ENCODE assay signal across 32 cellular contexts in the genomic region with DNA sequence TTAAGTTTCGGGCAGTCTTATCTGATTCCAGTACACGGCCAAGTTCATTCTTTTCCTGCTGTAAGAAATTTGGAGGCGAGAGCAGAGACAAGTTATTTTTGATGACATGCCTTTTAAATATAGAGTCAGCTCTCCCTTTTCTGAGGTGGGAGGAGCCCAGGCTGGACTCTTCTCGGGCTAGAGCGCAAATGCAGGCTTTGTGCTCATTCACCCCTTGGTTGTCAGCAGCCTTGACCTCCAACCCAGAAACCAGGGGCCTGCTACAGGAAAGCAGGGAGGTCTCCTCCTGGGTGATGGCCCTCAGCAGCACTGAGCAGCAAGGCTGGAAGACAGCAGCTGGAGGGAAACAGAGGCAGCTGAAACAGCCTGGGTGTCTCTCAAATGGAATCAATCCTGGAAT.
"Had no signal": no experiment of that assay in that cellular context is flagged by ENCODE, and none has a peak within 500 bp of the region (broad histone marks: within the 10 kb centered on the region; RNA-seq: fewer than 3 reads in every experiment).

No MANE protein-coding gene starts in this region.

- H3K36me3 ChIP-seq: ascending aorta, MG63, Peyer's patch, WERI-Rb-1 had no signal

- H3K36me3 Mint-ChIP-seq: activated naive CD4-positive, alpha-beta T cell treated with anti-CD3 and anti-CD28 coated beads, Interleukin-2, amount 50 U/mL, for 24 hours; activated naive CD8-positive, alpha-beta T cell treated with anti-CD3 and anti-CD28 coated beads, Interleukin-2, amount 10 ng/mL, durations not matched to agents 7 days and 5 days; IgD-negative memory B cell had no signal

- H3K27ac Mint-ChIP-seq: activated CD4-positive, alpha-beta memory T cell treated with anti-CD3 and anti-CD28 coated beads, Interleukin-2, amount 10 ng/mL, durations not matched to agents 7 days and 5 days; activated naive CD4-positive, alpha-beta T cell treated with anti-CD3 and anti-CD28 coated beads, Interleukin-2, amount 50 U/mL, for 24 hours; activated naive CD8-positive, alpha-beta T cell treated with anti-CD3 and anti-CD28 coated beads, Interleukin-2, amount 10 ng/mL, durations not matched to agents 7 days and 5 days; activated T-cell treated with anti-CD3 and anti-CD28 coated beads, Interleukin-2, amount 50 U/mL, for 72 hours; activated T-helper 2 cell treated with anti-CD3 and anti-CD28 coated beads, Interferon-gamma antibody, Interleukin-2, Interleukin-4, amounts not matched to agents 10 μg/mL and 5 μg/mL and 100 μg/mL, durations not matched to agents 14 hours and 24 hours and 36 hours; IgD-negative memory B cell had no signal

- H3K4me1 Mint-ChIP-seq: activated CD4-positive, alpha-beta memory T cell treated with anti-CD3 and anti-CD28 coated beads, Interleukin-2, amount 10 ng/mL, durations not matched to agents 7 days and 5 days; activated naive CD4-positive, alpha-beta T cell treated with anti-CD3 and anti-CD28 coated beads, Interleukin-2, amount 50 U/mL, for 24 hours; IgD-negative memory B cell had no signal

- H3K4me1 ChIP-seq: ascending aorta, Peyer's patch had no signal

- H3K4me3 Mint-ChIP-seq: activated CD4-positive, alpha-beta memory T cell treated with anti-CD3 and anti-CD28 coated beads, Interleukin-2, amount 10 ng/mL, durations not matched to agents 7 days and 5 days; activated naive CD4-positive, alpha-beta T cell treated with anti-CD3 and anti-CD28 coated beads, Interleukin-2, amount 50 U/mL, for 24 hours; activated naive CD8-positive, alpha-beta T cell treated with anti-CD3 and anti-CD28 coated beads, Interleukin-2, amount 10 ng/mL, durations not matched to agents 7 days and 5 days; activated T-cell treated with anti-CD3 and anti-CD28 coated beads, Interleukin-2, amount 50 U/mL, for 72 hours; IgD-negative memory B cell had no signal

- H3K27me3 Mint-ChIP-seq: activated CD4-positive, alpha-beta memory T cell treated with anti-CD3 and anti-CD28 coated beads, Interleukin-2, amount 10 ng/mL, durations not matched to agents 7 days and 5 days had no signal

- H3K27me3 ChIP-seq: ascending aorta, MG63, Peyer's patch had no signal

- DNase-seq: activated CD4-positive, alpha-beta memory T cell treated with anti-CD3 and anti-CD28 coated beads, Interleukin-2, amount 10 ng/mL, durations not matched to agents 7 days and 5 days; activated CD4-positive, alpha-beta T cell treated with anti-CD3 and anti-CD28 coated beads for 1 hour; activated CD4-positive, alpha-beta T cell treated with anti-CD3 and anti-CD28 coated beads for 48 hours; activated CD4-positive, CD25-positive, alpha-beta regulatory T cell; activated gamma-delta T cell; activated naive CD4-positive, alpha-beta T cell treated with Interleukin-2 at 50 U/mL for 16 hours; activated naive CD8-positive, alpha-beta T cell treated with anti-CD3 and anti-CD28 coated beads, Interleukin-2, amount 10 ng/mL, durations not matched to agents 7 days and 5 days; activated T-cell treated with anti-CD3 and anti-CD28 coated beads, Interleukin-2, amount 50 U/mL, for 1 hour; activated T-cell treated with anti-CD3 and anti-CD28 coated beads, Interleukin-2, amount 50 U/mL, for 72 hours; amygdala; Kasumi-1; KG1; MG63; NCI-H1048; NCI-H1105 treated with DMSO at 0.1 percent for 48 hours; NCI-H1436; NCI-H1694; NCI-H1930; NCI-H2081 treated with DMSO at 0.1 percent for 48 hours; NCI-H510A; NCI-H748 treated with DMSO at 0.1 percent for 48 hours; NK-92 treated with Interleukin-12 subunit alpha and Interleukin-12 subunit beta, amount 100 ng/mL, for 24 hours; PC-3; Peyer's patch; RPMI8226; T-helper 1 cell; T1000; WERI-Rb-1 had no signal

- H3K9me3 ChIP-seq: ascending aorta, MG63, Peyer's patch had no signal

- H3K4me3 ChIP-seq: ascending aorta, MG63, Peyer's patch had no signal

- H3K27ac ChIP-seq: ascending aorta, Peyer's patch, WERI-Rb-1 had no signal
